9 cellular contexts compared by ENCODE assay signal in the genomic region with DNA sequence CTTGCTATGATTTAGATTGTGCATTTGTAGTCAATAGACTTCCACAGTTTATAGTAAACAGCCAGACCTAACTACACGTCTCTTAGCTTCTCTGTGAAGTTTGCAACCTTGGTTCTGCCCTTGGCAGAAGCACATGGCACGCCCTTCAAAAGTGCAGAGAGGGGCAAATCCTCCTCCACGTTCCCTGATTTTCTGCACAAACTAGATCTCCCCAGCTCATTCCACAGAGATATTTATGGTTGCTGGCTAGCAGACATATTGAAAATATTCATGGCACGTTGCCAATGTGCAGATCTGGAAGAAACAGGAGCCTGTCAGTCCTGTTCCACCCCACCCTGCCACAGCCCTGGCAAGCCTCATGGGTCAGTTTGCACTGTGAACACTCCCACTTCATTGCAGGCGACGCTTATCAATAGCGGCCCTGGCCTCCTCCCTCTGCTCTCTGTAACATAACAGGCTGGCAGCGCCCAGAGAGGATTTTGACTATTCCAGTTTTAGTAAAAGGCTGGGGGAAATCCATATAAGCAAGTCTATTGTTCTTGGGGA. TPM values are rescaled to one million over a fixed set of nuclear protein-coding genes. Genes with fewer than 3 reads are reported as not detected.
DNase-seq lines count a peak whose midpoint lies in the region; ATAC-seq and TF ChIP-seq lines count a peak whose summit lies in the region.
"Had no signal": no experiment of that assay in that cellular context is flagged by ENCODE, and none has a peak within 500 bp of the region (broad histone marks: within the 10 kb centered on the region; RNA-seq: fewer than 3 reads in every experiment).

No MANE protein-coding gene starts in this region.

- H3K9ac ChIP-seq in PC-3 (ENCODE audit: low read length) = peak overlapping the region; percentile 64

- TF ChIP-seq CTCF in Caco-2 (IDR thresholded peaks at IDR 0.05; ENCODE audit: insufficient read depth in 1 of 2, low read depth in 1 of 2, low read length in 1 of 2, severe bottlenecking in 1 of 2, unreplicated experiment in 1 of 2) (no peak), PC-3 (conservative IDR thresholded peaks at IDR 0.05; ENCODE audit: low read depth, low read length) (no peak), fibroblast of mammary gland (conservative IDR thresholded peaks at IDR 0.05; ENCODE audit: control insufficient read depth, insufficient read depth, low read depth, low read length) (no peak), osteocyte (IDR thresholded peaks at IDR 0.05) (no peak)

- H3K9me2 ChIP-seq in PC-3 (replicated peaks; ENCODE audit: low read length) = no peaks in the 10 kb centered on the region

- H3K4me2 ChIP-seq in PC-3 (ENCODE audit: low read length) = peak overlapping the region; percentile 62

- H3K4me1 Mint-ChIP-seq in Caco-2 (ENCODE audit: low read depth, unreplicated experiment) (peaks cover 58% of the 10 kb centered on the region), osteocyte (ENCODE audit: unreplicated experiment) (peaks cover 44% of the 10 kb centered on the region)
- peaks cover 13% of the 10 kb centered on the region for H3K4me1 Mint-ChIP-seq in activated CD4-positive, alpha-beta memory T cell treated with anti-CD3 and anti-CD28 coated beads for 36 hours (ENCODE audit: low read depth)

- peak overlapping the region; percentile 59 for H3K4me3 Mint-ChIP-seq in Caco-2 (ENCODE audit: unreplicated experiment)
- H3K4me3 Mint-ChIP-seq in osteocyte (ENCODE audit: unreplicated experiment) = no peak overlapping the region
- no peak overlapping the region for H3K4me3 Mint-ChIP-seq in activated CD4-positive, alpha-beta memory T cell treated with anti-CD3 and anti-CD28 coated beads for 36 hours
- H3K4me3 Mint-ChIP-seq: activated naive CD8-positive, alpha-beta T cell treated with anti-CD3 and anti-CD28 coated beads, Interleukin-2, amount 10 ng/mL, durations not matched to agents 7 days and 5 days had no signal

- H3K9me3 Mint-ChIP-seq in Caco-2 (ENCODE audit: unreplicated experiment) = no peaks in the 10 kb centered on the region
- H3K9me3 Mint-ChIP-seq in osteocyte (ENCODE audit: unreplicated experiment) = no peaks in the 10 kb centered on the region
- no peaks in the 10 kb centered on the region for H3K9me3 Mint-ChIP-seq in activated CD4-positive, alpha-beta memory T cell treated with anti-CD3 and anti-CD28 coated beads for 36 hours
- H3K9me3 Mint-ChIP-seq: activated naive CD8-positive, alpha-beta T cell treated with anti-CD3 and anti-CD28 coated beads, Interleukin-2, amount 10 ng/mL, durations not matched to agents 7 days and 5 days had no signal

- no peaks in the 10 kb centered on the region for H3K79me2 ChIP-seq in PC-3 (ENCODE audit: low read length)

- H3K4me3 ChIP-seq in Caco-2 (ENCODE audit: low read depth, low read length) (no peak overlapping the region), PC-3 (ENCODE audit: low read length) (peak overlapping the region; percentile 3; the same call in 1 of the 2 replicates), fibroblast of mammary gland (ENCODE audit: control insufficient read depth, low read depth, low read length) (no peak overlapping the region)

- DNase-seq in Caco-2 = peak; percentile 67 to 84
- peak; percentile 93 for DNase-seq in PC-3
- DNase-seq in fibroblast of mammary gland (ENCODE audit: low read depth) = peak; percentile 46
- no peak for DNase-seq in osteocyte (ENCODE audit: extremely low spot score, unreplicated experiment)
- DNase-seq in NCI-H1436 (lab: John Stamatoyannopoulos, UW) = no peak
- DNase-seq in activated CD4-positive, alpha-beta memory T cell treated with anti-CD3 and anti-CD28 coated beads for 36 hours = no peak
- no peak for DNase-seq in NAMALWA (ENCODE audit: low spot score)
- DNase-seq: activated naive CD8-positive, alpha-beta T cell treated with anti-CD3 and anti-CD28 coated beads, Interleukin-2, amount 10 ng/mL, durations not matched to agents 7 days and 5 days had no signal

- H2AFZ ChIP-seq in PC-3 (ENCODE audit: low read length) = peak overlapping the region; percentile 48

- no peaks in the 10 kb centered on the region for H4K20me1 ChIP-seq in PC-3 (ENCODE audit: low read length)

- H3K36me3 ChIP-seq in Caco-2 (ENCODE audit: control insufficient read depth, insufficient read depth, low read length) = no peaks in the 10 kb centered on the region; the same call in 1 of the 2 replicates
- H3K36me3 ChIP-seq in PC-3 (ENCODE audit: low read depth, low read length) = no peaks in the 10 kb centered on the region

- intact Hi-C loops in Caco-2 (cut with micrococcal nuclease; ENCODE audit: unreplicated experiment) = loop anchor here (1.0 kb wide), 1 partner anchor 19 kb away; no protein-coding TSS in a partner anchor
- intact Hi-C loops in PC-3 (cut with micrococcal nuclease) = no loop called here
- intact Hi-C loops in activated CD4-positive, alpha-beta memory T cell treated with anti-CD3 and anti-CD28 coated beads for 36 hours (cut with micrococcal nuclease) = no loop called here

- H3K27ac Mint-ChIP-seq in Caco-2 (ENCODE audit: unreplicated experiment) (peak overlapping the region; percentile 90), osteocyte (ENCODE audit: unreplicated experiment) (peak overlapping the region; percentile 70)
- H3K27ac Mint-ChIP-seq in activated CD4-positive, alpha-beta memory T cell treated with anti-CD3 and anti-CD28 coated beads for 36 hours = no peak overlapping the region
- H3K27ac Mint-ChIP-seq: activated naive CD8-positive, alpha-beta T cell treated with anti-CD3 and anti-CD28 coated beads, Interleukin-2, amount 10 ng/mL, durations not matched to agents 7 days and 5 days had no signal

- H3F3A ChIP-seq in PC-3 (ENCODE audit: low read length, unreplicated experiment) = peaks cover 5% of the 10 kb centered on the region

- peak; percentile 30 for ATAC-seq in PC-3
- no peak for ATAC-seq in HG03135 (IDR thresholded peaks at IDR 0.05; ENCODE audit: unreplicated experiment)

- H3K36me3 Mint-ChIP-seq in Caco-2 (ENCODE audit: insufficient read depth, unreplicated experiment) = peaks cover 6% of the 10 kb centered on the region
- H3K36me3 Mint-ChIP-seq in osteocyte (ENCODE audit: unreplicated experiment) = no peaks in the 10 kb centered on the region
- no peaks in the 10 kb centered on the region for H3K36me3 Mint-ChIP-seq in activated CD4-positive, alpha-beta memory T cell treated with anti-CD3 and anti-CD28 coated beads for 36 hours
- H3K36me3 Mint-ChIP-seq: activated naive CD8-positive, alpha-beta T cell treated with anti-CD3 and anti-CD28 coated beads, Interleukin-2, amount 10 ng/mL, durations not matched to agents 7 days and 5 days had no signal

- peaks cover 90% of the 10 kb centered on the region for H3K4me1 ChIP-seq in Caco-2
- peaks cover 49% of the 10 kb centered on the region for H3K4me1 ChIP-seq in PC-3 (ENCODE audit: insufficient read depth, low read length)

- no peaks in the 10 kb centered on the region for H3K27me3 ChIP-seq in Caco-2 (replicated peaks; ENCODE audit: control insufficient read depth, insufficient read depth, low read length)
- no peaks in the 10 kb centered on the region for H3K27me3 ChIP-seq in PC-3 (ENCODE audit: low read length)

- H3K27me3 Mint-ChIP-seq in Caco-2 (ENCODE audit: insufficient read depth, unreplicated experiment) (no peaks in the 10 kb centered on the region), osteocyte (ENCODE audit: unreplicated experiment) (no peaks in the 10 kb centered on the region)
- H3K27me3 Mint-ChIP-seq in activated CD4-positive, alpha-beta memory T cell treated with anti-CD3 and anti-CD28 coated beads for 36 hours = peaks cover 5% of the 10 kb centered on the region

- POLR2A ChIA-PET in Caco-2 (lab: Charles Lee) = interaction anchor here (0.9 to 1.3 kb wide), 4 partner anchors 11 to 44 kb away, joined by 3 to 10 read pairs (median 5); no protein-coding TSS in a partner anchor
- POLR2A ChIA-PET in PC-3 (lab: Charles Lee; ENCODE audit: unreplicated experiment) = no interaction called here
- POLR2A ChIA-PET in activated CD4-positive, alpha-beta memory T cell treated with anti-CD3 and anti-CD28 coated beads for 36 hours (lab: Charles Lee) = no interaction called here

- CTCF ChIA-PET in Caco-2 (lab: Charles Lee) = interaction anchor here (0.6 to 1.5 kb wide), 5 partner anchors 11 to 31 kb away, joined by 3 to 7 read pairs (median 3); no protein-coding TSS in a partner anchor
- CTCF ChIA-PET in PC-3 (lab: Charles Lee) = interaction anchor here (0.5 kb wide), 1 partner anchor 584 kb away, joined by 3 read pairs; no protein-coding TSS in a partner anchor
- CTCF ChIA-PET in activated CD4-positive, alpha-beta memory T cell treated with anti-CD3 and anti-CD28 coated beads for 36 hours (lab: Charles Lee) = interaction anchor here (0.9 kb wide), 1 partner anchor 90 kb away, joined by 4 read pairs; no protein-coding TSS in a partner anchor

- H3K9me3 ChIP-seq in Caco-2 (no peaks in the 10 kb centered on the region), PC-3 (ENCODE audit: low read length) (no peaks in the 10 kb centered on the region)

- TSS peak; percentile 39 for BruUV-seq in Caco-2 (replicated peaks; lab: Mats Ljungman, UMichigan)
- BruUV-seq in PC-3 (replicated peaks; lab: Mats Ljungman, UMichigan) = no TSS peak

- H3K27ac ChIP-seq in PC-3 (ENCODE audit: low read length) = peak overlapping the region; percentile 81

RNA-seq across cellular contexts. Expression of gene LGALS3, which starts 6.5 kb away (rescaled TPM):
- total RNA-seq in Caco-2 (2022) = 206 and 246 TPM in 2 replicates
- total RNA-seq in PC-3 (2014; rRNA removed) = 317 and 333 TPM in 2 replicates
- total RNA-seq in osteocyte = 90.8 and 91.0 TPM in 2 replicates
- total RNA-seq in activated CD4-positive, alpha-beta memory T cell treated with anti-CD3 and anti-CD28 coated beads for 36 hours = 10 to 100 TPM; 12.3 to 14.5 TPM

Comparison
In these comparisons a context has a peak if more than half of its experiments do, and no peak if none do; other contexts are left out.
1. DNase-seq: peak in Caco-2 (2 of 2), PC-3 (single experiment) and fibroblast of mammary gland (single experiment); none in osteocyte (single experiment), NCI-H1436 (single experiment), activated CD4-positive, alpha-beta memory T cell treated with anti-CD3 and anti-CD28 coated beads for 36 hours (single experiment) and NAMALWA (single experiment).